ENCODE assay signal across 26 cellular contexts in the genomic region with DNA sequence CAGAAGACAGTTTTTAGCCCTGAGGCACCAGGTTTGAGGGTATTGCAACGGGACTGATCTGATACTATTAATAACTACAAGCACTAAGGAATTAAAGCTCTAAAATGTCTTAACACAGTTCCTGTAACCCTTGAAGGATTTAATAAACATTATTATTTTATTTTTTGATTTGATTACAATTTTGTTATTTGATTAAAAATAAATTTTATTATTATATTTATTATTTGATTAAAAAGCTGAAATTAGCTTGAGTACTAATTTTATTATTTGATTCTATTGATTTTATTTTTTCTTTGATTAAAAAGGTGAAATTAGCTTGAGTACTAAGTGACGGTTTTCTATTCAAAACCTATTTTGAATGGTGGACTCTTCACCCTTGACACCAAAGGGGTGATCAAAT.
DNase-seq lines count a peak whose midpoint lies in the region; ATAC-seq, FAIRE-seq and TF ChIP-seq lines count a peak whose summit lies in the region.
"Had no signal": no experiment of that assay in that cellular context is flagged by ENCODE, and none has a peak within 500 bp of the region (broad histone marks: within the 10 kb centered on the region; RNA-seq: fewer than 3 reads in every experiment).

No MANE protein-coding gene starts in this region.

- H3K36me3 ChIP-seq in kidney (ENCODE audit: control insufficient read depth in 1 of 2, insufficient read depth in 2 of 2, low read length in 2 of 2), result no peaks in the 10 kb centered on the region
- H3K36me3 ChIP-seq: BE2C, BLaER1 had no signal

- no peak for DNase-seq in kidney
- no peak for DNase-seq in stimulated activated CD4-positive, alpha-beta T cell treated with anti-CD3 and anti-CD28 coated beads, Interleukin-12 subunit alpha, Interleukin-12 subunit beta, amount 100 ng/mL, for 4 hours
- DNase-seq: 8988T; ACHN; BE2C; C1 segment of cervical spinal cord; CD4-positive, alpha-beta memory T cell; CD4-positive, CD25-positive, alpha-beta regulatory T cell; CD8-positive, alpha-beta memory T cell; COR-L47; DMS 273 treated with DMSO at 0.1 percent for 48 hours; DMS153; DMS53; DMS79; DND-41; EL; GF-D8 had no signal

- H3K9me3 ChIP-seq in kidney (ENCODE audit: control insufficient read depth in 1 of 2, low read length in 2 of 2), result no peaks in the 10 kb centered on the region
- H3K9me3 ChIP-seq: BE2C, BLaER1 had no signal

- H3K4me3 ChIP-seq in kidney (ENCODE audit: low read length in 2 of 2), result no peak overlapping the region
- H3K4me3 ChIP-seq: BLaER1 had no signal

- H3K9ac ChIP-seq in kidney (ENCODE audit: low read length in 2 of 2), result no peak overlapping the region
- H3K9ac ChIP-seq: BLaER1 had no signal

- no peaks in the 10 kb centered on the region for H3K4me1 ChIP-seq in kidney (ENCODE audit: control insufficient read depth in 1 of 2, insufficient read depth in 1 of 2, low read depth in 1 of 2, low read length in 2 of 2)
- H3K4me1 ChIP-seq: BE2C, BLaER1 had no signal

- H3K27ac ChIP-seq in kidney (ENCODE audit: low read depth in 2 of 2, low read length in 2 of 2), result no peak overlapping the region
- H3K27ac ChIP-seq: BLaER1 had no signal

- no peak for ATAC-seq in GM21786 (IDR thresholded peaks at IDR 0.05; ENCODE audit: unreplicated experiment)
- ATAC-seq in HG03378 (IDR thresholded peaks at IDR 0.05; ENCODE audit: unreplicated experiment), result no peak
- no peak for ATAC-seq in GM21528 (IDR thresholded peaks at IDR 0.05; ENCODE audit: low FRiP score, unreplicated experiment)

- FAIRE-seq in TTC549 (lab: Jason Lieb, UNC) (peak; percentile 67), endometrium (lab: Jason Lieb, UNC) (peak; percentile 72), kidney (lab: Jason Lieb, UNC) (peak; percentile 82)
- FAIRE-seq: A204.1, GM12891, GM19239 had no signal

- intact Hi-C loops in kidney (cut with DNase I), result no loop called here

- no peak for TF ChIP-seq CTCF in kidney (IDR thresholded peaks at IDR 0.05; ENCODE audit: borderline replicate concordance, extremely low read depth, insufficient read depth)
